ENCODE assay signal across 8 cellular contexts in the genomic region with DNA sequence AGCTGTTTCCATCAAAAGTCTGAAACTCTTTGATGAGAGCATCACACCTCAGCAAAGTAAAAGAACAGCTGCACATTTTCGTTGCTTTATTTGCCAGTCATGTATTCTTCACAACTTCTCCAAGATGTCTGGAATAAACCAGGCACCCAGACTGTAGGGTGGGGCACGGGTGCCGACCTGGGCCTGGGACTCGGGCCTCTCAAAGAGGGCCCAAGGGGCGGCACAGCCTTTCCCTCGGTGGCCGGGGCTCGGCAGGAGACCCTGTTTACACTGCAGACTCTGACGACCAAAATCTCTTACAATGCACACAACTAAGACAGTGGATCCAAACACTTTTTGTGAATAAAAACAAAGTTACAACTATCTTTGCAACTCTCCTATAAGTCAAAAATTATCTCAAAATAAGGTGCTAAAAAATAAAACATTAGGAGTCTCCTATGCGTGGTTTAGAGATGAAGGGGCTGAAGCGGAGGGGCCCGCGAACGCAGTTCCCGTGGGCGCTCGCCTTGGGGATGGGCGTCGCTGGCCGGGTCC. TPM values are rescaled to one million over a fixed set of nuclear protein-coding genes. Genes with fewer than 3 reads are reported as not detected.
DNase-seq lines count a peak whose midpoint lies in the region; ATAC-seq and TF ChIP-seq lines count a peak whose summit lies in the region.

No MANE protein-coding gene starts in this region.

- H3K4me2 ChIP-seq in skeletal muscle satellite cell (ENCODE audit: low read length) = peak overlapping the region; percentile 90

- DNase-seq in activated B cell treated with CpG ODN at 0.5 μM for 24 hours (no peak), left ventricle myocardium inferior (no peak), MV-4-11 (lab: John Stamatoyannopoulos, UW) (no peak), NCI-H187 treated with DMSO at 0.1 percent for 48 hours (lab: John Stamatoyannopoulos, UW) (no peak)

- H3K4me1 ChIP-seq in left ventricle myocardium inferior (peaks cover 67% of the 10 kb centered on the region), skeletal muscle satellite cell (ENCODE audit: control insufficient read depth, insufficient read depth, low read length) (peaks cover 29% of the 10 kb centered on the region)

- H3K36me3 ChIP-seq in left ventricle myocardium inferior (peaks cover 9% of the 10 kb centered on the region), skeletal muscle satellite cell (ENCODE audit: insufficient read depth, low read length) (peaks cover 14% of the 10 kb centered on the region)

- no peaks in the 10 kb centered on the region for H3K9me3 Mint-ChIP-seq in activated B cell treated with CpG ODN at 0.5 μM for 24 hours

- intact Hi-C loops in activated B cell treated with CpG ODN at 0.5 μM for 24 hours (cut with micrococcal nuclease) = loop anchor here (1.0 to 5.0 kb wide), 3 partner anchors 96 to 256 kb away; a partner anchor contains a TSS
- intact Hi-C loops in left ventricle myocardium inferior (cut with micrococcal nuclease) = no loop called here

- no peaks in the 10 kb centered on the region for H3K9me3 ChIP-seq in left ventricle myocardium inferior (replicated peaks)
- H3K9me3 ChIP-seq in skeletal muscle satellite cell (replicated peaks; ENCODE audit: low read length) = no peaks in the 10 kb centered on the region

- peak overlapping the region; percentile 95 for H3K27ac ChIP-seq in left ventricle myocardium inferior (replicated peaks)

- peak overlapping the region; percentile 79 for H3K9ac ChIP-seq in skeletal muscle satellite cell (ENCODE audit: low read depth, low read length)

- CTCF ChIA-PET in activated B cell treated with CpG ODN at 0.5 μM for 24 hours (lab: Charles Lee) = interaction anchor here (2.7 kb wide), 1 partner anchor 84 kb away, joined by 8 read pairs; no protein-coding TSS in a partner anchor

- POLR2A ChIA-PET in activated B cell treated with CpG ODN at 0.5 μM for 24 hours (lab: Charles Lee) = no interaction called here

- peaks cover 39% of the 10 kb centered on the region for H3K4me1 Mint-ChIP-seq in activated B cell treated with CpG ODN at 0.5 μM for 24 hours

- TF ChIP-seq CTCF in activated B cell treated with CpG ODN at 0.5 μM for 24 hours (IDR thresholded peaks at IDR 0.05) = no peak
- TF ChIP-seq CTCF in left ventricle myocardium inferior (IDR thresholded peaks at IDR 0.05; ENCODE audit: borderline replicate concordance) = no peak

- H3K27me3 Mint-ChIP-seq in activated B cell treated with CpG ODN at 0.5 μM for 24 hours = no peaks in the 10 kb centered on the region

- peak overlapping the region; percentile 46 for H3K27ac Mint-ChIP-seq in activated B cell treated with CpG ODN at 0.5 μM for 24 hours

- H3K27me3 ChIP-seq in left ventricle myocardium inferior (ENCODE audit: low read depth) (no peaks in the 10 kb centered on the region), skeletal muscle satellite cell (ENCODE audit: control insufficient read depth, insufficient read depth, low read length) (no peaks in the 10 kb centered on the region)

- H3K4me3 Mint-ChIP-seq in activated B cell treated with CpG ODN at 0.5 μM for 24 hours = peak overlapping the region; percentile 86

- H3K4me3 ChIP-seq in left ventricle myocardium inferior (peak overlapping the region; percentile 99), skeletal muscle satellite cell (ENCODE audit: low read length) (peak overlapping the region; percentile 98)

- peak; percentile 4 for ATAC-seq in HG03439 (IDR thresholded peaks at IDR 0.05; ENCODE audit: unreplicated experiment)
- no peak for ATAC-seq in activated B cell treated with CpG ODN at 0.5 μM for 24 hours (ENCODE audit: low read depth)
- no peak for ATAC-seq in GM18867 (IDR thresholded peaks at IDR 0.05; ENCODE audit: unreplicated experiment)
- ATAC-seq in GM19397 (IDR thresholded peaks at IDR 0.05; ENCODE audit: unreplicated experiment) = no peak

- peaks cover 21% of the 10 kb centered on the region for H3K36me3 Mint-ChIP-seq in activated B cell treated with CpG ODN at 0.5 μM for 24 hours (ENCODE audit: low read depth)

RNA-seq across cellular contexts. Expression of a gene that starts 0.7 kb away (rescaled TPM):
- total RNA-seq in activated B cell treated with CpG ODN at 0.5 μM for 24 hours (76.3 and 99.0 TPM in 2 replicates), left ventricle myocardium inferior (52.0 TPM)
- 74.5 and 79.7 TPM in 2 replicates for total RNA-seq in skeletal muscle satellite cell (2012; rRNA removed)

RNA-seq across cellular contexts. Expression of a gene that starts 43.6 kb away (rescaled TPM):
- total RNA-seq in activated B cell treated with CpG ODN at 0.5 μM for 24 hours = 7.5 and 7.9 TPM in 2 replicates
- total RNA-seq in left ventricle myocardium inferior = 7.0 TPM
- total RNA-seq in skeletal muscle satellite cell (2012; rRNA removed) = 8.3 and 13.9 TPM in 2 replicates

RNA-seq across cellular contexts. Expression of a gene that starts 57.5 kb away (rescaled TPM):
- total RNA-seq in activated B cell treated with CpG ODN at 0.5 μM for 24 hours = 136 and 147 TPM in 2 replicates
- total RNA-seq in left ventricle myocardium inferior = 58.8 TPM
- total RNA-seq in skeletal muscle satellite cell (2012; rRNA removed) = 57.8 and 107 TPM in 2 replicates

RNA-seq across cellular contexts. Expression of a gene that starts 58.3 kb away (rescaled TPM):
- total RNA-seq in activated B cell treated with CpG ODN at 0.5 μM for 24 hours (11.8 and 13.7 TPM in 2 replicates), left ventricle myocardium inferior (17.1 TPM)
- 17.2 and 19.0 TPM in 2 replicates for total RNA-seq in skeletal muscle satellite cell (2012; rRNA removed)
